1 cellular context compared by ENCODE assay signal in genomic region chr13:60448907-60449510, GRCh38.
TF ChIP-seq lines count a peak whose summit lies in the region.

No MANE protein-coding gene starts in this region.

TF ChIP-seq in SK-N-SH, 30 proteins besides CTCF, POLR2A, EP300 and RAD21 (continued from another document):
- no peak for TF ChIP-seq IRF3 (IDR thresholded peaks at IDR 0.05; ENCODE audit: low read depth, low read length)
- TF ChIP-seq MAX (IDR thresholded peaks at IDR 0.05; ENCODE audit: low read depth): no peak
- no peak for TF ChIP-seq FOXJ3 (CRISPR knock-in tag; IDR thresholded peaks at IDR 0.05)
TF ChIP-seq in SK-N-SH: peak in this region for 1.
